12 cellular contexts compared by ENCODE assay signal in genomic region chr1:94544706-94545490, GRCh38. TPM values are rescaled to one million over a fixed set of nuclear protein-coding genes. Genes with fewer than 3 reads are reported as not detected.
DNase-seq lines count a peak whose midpoint lies in the region; ATAC-seq and TF ChIP-seq lines count a peak whose summit lies in the region.
"Had no signal": no experiment of that assay in that cellular context is flagged by ENCODE, and none has a peak within 500 bp of the region (broad histone marks: within the 10 kb centered on the region; RNA-seq: fewer than 3 reads in every experiment).

No MANE protein-coding gene starts in this region.

- H3K27ac ChIP-seq in GM23248 (peak overlapping the region; percentile 97), gastrocnemius medialis (peak overlapping the region; percentile 51 to 59 (median 54))

- H3K27me3 ChIP-seq in GM23248 (replicated peaks; ENCODE audit: insufficient read depth) (no peaks in the 10 kb centered on the region), gastrocnemius medialis (peaks cover 20 to 41% (median 33%) of the 10 kb centered on the region in 3 donors)

- peak overlapping the region; percentile 68 for H3K4me2 ChIP-seq in GM23248 (ENCODE audit: unreplicated experiment)

- TF ChIP-seq CTCF in fibroblast of mammary gland (conservative IDR thresholded peaks at IDR 0.05; ENCODE audit: control insufficient read depth, insufficient read depth, low read depth, low read length) (peak; percentile 46), gastrocnemius medialis (IDR thresholded peaks at IDR 0.05 in 4 of 5, conservative IDR thresholded peaks at IDR 0.05 in 1 of 5) (no peak)

- H3K36me3 ChIP-seq in GM23248 (ENCODE audit: low read depth) (no peaks in the 10 kb centered on the region; the same call in 1 of the 2 replicates), gastrocnemius medialis (no peaks in the 10 kb centered on the region)

- CTCF ChIA-PET in activated CD8-positive, alpha-beta T cell treated with anti-CD3 and anti-CD28 coated beads, Interleukin-2, amount 10 ng/mL, durations not matched to agents 7 days and 5 days (lab: Charles Lee) = interaction anchor here (1.2 kb wide), 1 partner anchor 12 kb away, joined by 3 read pairs; no protein-coding TSS in a partner anchor

- H2AFZ ChIP-seq in GM23248 = no peak overlapping the region

- peaks cover 16% of the 10 kb centered on the region for H3K79me2 ChIP-seq in GM23248 (ENCODE audit: insufficient read depth)

- no peaks in the 10 kb centered on the region for H3K36me3 Mint-ChIP-seq in activated CD8-positive, alpha-beta T cell treated with anti-CD3 and anti-CD28 coated beads, Interleukin-2, amount 10 ng/mL, durations not matched to agents 7 days and 5 days (ENCODE audit: low read depth)

- H3K27me3 Mint-ChIP-seq in activated CD8-positive, alpha-beta T cell treated with anti-CD3 and anti-CD28 coated beads, Interleukin-2, amount 10 ng/mL, durations not matched to agents 7 days and 5 days (ENCODE audit: low read depth) = peaks cover 48% of the 10 kb centered on the region

- DNase-seq in GM23248 (peak; percentile 92), amniotic epithelial cell (ENCODE audit: low read depth) (peak; percentile 97), fibroblast of mammary gland (ENCODE audit: low read depth) (peak; percentile 96), gastrocnemius medialis (no peak), NCI-H146 treated with DMSO at 0.1 percent for 48 hours (lab: John Stamatoyannopoulos, UW; ENCODE audit: unreplicated experiment) (no peak), T-helper 1 cell (no peak), NOMO-1 treated with DMSO at 0.1 percent for 48 hours (lab: John Stamatoyannopoulos, UW; ENCODE audit: unreplicated experiment) (no peak)
- no peak for DNase-seq in activated CD8-positive, alpha-beta T cell treated with anti-CD3 and anti-CD28 coated beads, Interleukin-2, amount 10 ng/mL, durations not matched to agents 7 days and 5 days
- DNase-seq: KBM-7, left cardiac atrium, NCI-H345 had no signal

- TF ChIP-seq POLR2A in gastrocnemius medialis (IDR thresholded peaks at IDR 0.05) = no peak

- in situ Hi-C loops in GM23248 (cut with MboI) (no loop called here), gastrocnemius medialis (cut with MboI; ENCODE audit: low sequenced_read_pairs in 4 of 4) (no loop called here)

- ATAC-seq in gastrocnemius medialis = peak; percentile 58 to 70
- ATAC-seq in activated CD8-positive, alpha-beta T cell treated with anti-CD3 and anti-CD28 coated beads, Interleukin-2, amount 10 ng/mL, durations not matched to agents 7 days and 5 days = no peak

- H4K20me1 ChIP-seq in GM23248 (ENCODE audit: insufficient read depth) = no peaks in the 10 kb centered on the region

- H3K9me3 Mint-ChIP-seq in activated CD8-positive, alpha-beta T cell treated with anti-CD3 and anti-CD28 coated beads, Interleukin-2, amount 10 ng/mL, durations not matched to agents 7 days and 5 days (ENCODE audit: insufficient read depth) = no peaks in the 10 kb centered on the region
- H3K9me3 Mint-ChIP-seq: stimulated activated naive CD8-positive, alpha-beta T cell treated with anti-CD3 and anti-CD28 coated beads, Interleukin-15, Interleukin-2, amounts not matched to agents 100 ng/mL and 50 ng/mL, for 24 hours had no signal

- WGBS in GM23248 (ENCODE audit: low coverage in 1 of 2, low lambda C conversion rate in 2 of 2, missing lambda C conversion rate in 2 of 2), 2 experiments = 34 to 38% methylated on average over 4 of the region's 4 CpGs

- no peak overlapping the region for H3K27ac Mint-ChIP-seq in activated CD8-positive, alpha-beta T cell treated with anti-CD3 and anti-CD28 coated beads, Interleukin-2, amount 10 ng/mL, durations not matched to agents 7 days and 5 days
- H3K27ac Mint-ChIP-seq: stimulated activated naive CD8-positive, alpha-beta T cell treated with anti-CD3 and anti-CD28 coated beads, Interleukin-15, Interleukin-2, amounts not matched to agents 100 ng/mL and 50 ng/mL, for 24 hours had no signal

- peak overlapping the region; percentile 73 for H3K9ac ChIP-seq in GM23248

- peak overlapping the region; percentile 27 for H3K4me3 ChIP-seq in GM23248
- H3K4me3 ChIP-seq in fibroblast of mammary gland (ENCODE audit: control insufficient read depth, low read depth, low read length) = peak overlapping the region; percentile 23
- H3K4me3 ChIP-seq in gastrocnemius medialis = no peak overlapping the region

- no peaks in the 10 kb centered on the region for H3K9me2 ChIP-seq in GM23248 (ENCODE audit: insufficient read depth)

- H3K4me1 Mint-ChIP-seq in activated CD8-positive, alpha-beta T cell treated with anti-CD3 and anti-CD28 coated beads, Interleukin-2, amount 10 ng/mL, durations not matched to agents 7 days and 5 days (ENCODE audit: low read depth) = peaks cover 20% of the 10 kb centered on the region

- no peaks in the 10 kb centered on the region for H3K9me3 ChIP-seq in GM23248 (ENCODE audit: low read depth)
- no peaks in the 10 kb centered on the region for H3K9me3 ChIP-seq in gastrocnemius medialis

- peaks cover 46% of the 10 kb centered on the region for H3F3A ChIP-seq in GM23248 (ENCODE audit: insufficient read depth)

- no peak overlapping the region for H3K4me3 Mint-ChIP-seq in activated CD8-positive, alpha-beta T cell treated with anti-CD3 and anti-CD28 coated beads, Interleukin-2, amount 10 ng/mL, durations not matched to agents 7 days and 5 days
- H3K4me3 Mint-ChIP-seq: stimulated activated naive CD8-positive, alpha-beta T cell treated with anti-CD3 and anti-CD28 coated beads, Interleukin-15, Interleukin-2, amounts not matched to agents 100 ng/mL and 50 ng/mL, for 24 hours had no signal

- intact Hi-C loops in gastrocnemius medialis (cut with DNase I; ENCODE audit: low total_unique reads) = loop anchor here (5.0 to 10.0 kb wide), 2 partner anchors 50 to 257 kb away; no protein-coding TSS in a partner anchor

- POLR2A ChIA-PET in activated CD8-positive, alpha-beta T cell treated with anti-CD3 and anti-CD28 coated beads, Interleukin-2, amount 10 ng/mL, durations not matched to agents 7 days and 5 days (lab: Charles Lee) = no interaction called here

- H3K4me1 ChIP-seq in GM23248 (ENCODE audit: insufficient read depth) (peaks cover 40% of the 10 kb centered on the region), gastrocnemius medialis (peaks cover 5 to 26% of the 10 kb centered on the region in 2 donors)

RNA-seq across cellular contexts. Expression of gene F3, which starts 3.3 kb away (rescaled TPM):
- 93.7 and 120 TPM in 2 replicates for total RNA-seq in GM23248 (2014; rRNA removed; shearing (Covaris generic))
- polyA plus RNA-seq in GM23248 (2016; fragmentation: Nextera tagmentation; extraction: Ambion mirVana) = 116 TPM in 2 replicates
- total RNA-seq in gastrocnemius medialis = 10 to 100 TPM in 1 of 4 donors, 1 to 10 TPM in 3; 3.1 to 10.8 (median 6.3) TPM
- total RNA-seq in activated CD8-positive, alpha-beta T cell treated with anti-CD3 and anti-CD28 coated beads, Interleukin-2, amount 10 ng/mL, durations not matched to agents 7 days and 5 days = not detected

Comparison
In these comparisons a context has a peak if more than half of its experiments do, and no peak if none do; other contexts are left out.
1. DNase-seq: peak in GM23248 (single experiment), amniotic epithelial cell (single experiment) and fibroblast of mammary gland (single experiment); none in gastrocnemius medialis (0 of 2), NCI-H146 treated with DMSO at 0.1 percent for 48 hours (single experiment), activated CD8-positive, alpha-beta T cell treated with anti-CD3 and anti-CD28 coated beads, Interleukin-2, amount 10 ng/mL, durations not matched to agents 7 days and 5 days (single experiment), T-helper 1 cell (0 of 5) and NOMO-1 treated with DMSO at 0.1 percent for 48 hours (single experiment).
2. H3K4me3 ChIP-seq: peak in GM23248 (single experiment) and fibroblast of mammary gland (single experiment); none in gastrocnemius medialis (0 of 4).